8 cellular contexts compared by ENCODE assay signal in the genomic region with DNA sequence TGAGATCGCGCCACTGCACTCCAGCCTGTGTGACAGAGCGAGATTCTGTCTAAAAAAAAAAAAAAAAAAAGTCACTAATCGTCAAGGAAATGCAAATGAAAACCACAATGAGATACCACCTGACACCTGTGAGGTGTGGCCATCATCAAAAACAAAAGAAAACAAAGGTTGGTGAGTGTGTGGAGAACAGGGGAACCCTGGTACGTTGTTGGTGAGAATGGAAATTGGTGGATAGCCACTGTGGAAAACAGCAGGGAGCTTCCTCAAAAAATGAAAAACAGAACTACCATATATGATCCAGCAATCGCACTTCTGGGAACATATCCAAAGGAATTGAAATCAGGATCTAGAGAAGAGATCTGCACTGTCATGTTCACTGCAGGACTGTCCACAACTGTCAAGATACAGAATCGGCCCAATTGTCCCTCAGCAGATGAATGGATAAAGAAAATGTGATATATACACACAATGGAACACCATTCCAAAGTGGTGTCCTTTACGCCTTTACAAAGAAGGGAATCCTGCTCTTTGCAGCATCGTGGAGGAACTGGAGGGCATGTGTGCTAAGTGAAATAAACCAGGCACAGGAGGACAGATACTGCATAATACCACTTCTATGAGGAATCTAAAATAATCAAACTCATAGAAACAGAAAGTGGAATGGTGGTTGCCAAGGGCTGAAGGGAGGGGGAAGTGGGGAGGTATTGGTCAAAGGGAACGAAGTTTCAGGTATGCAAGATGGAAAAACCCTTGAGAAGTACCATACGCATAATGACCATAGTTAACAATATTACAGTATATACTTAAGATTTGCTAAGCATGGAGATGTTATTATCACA.
DNase-seq lines count a peak whose midpoint lies in the region; ATAC-seq and TF ChIP-seq lines count a peak whose summit lies in the region.
"Had no signal": no experiment of that assay in that cellular context is flagged by ENCODE, and none has a peak within 500 bp of the region (broad histone marks: within the 10 kb centered on the region; RNA-seq: fewer than 3 reads in every experiment).

No MANE protein-coding gene starts in this region.

- H3K4ac ChIP-seq in trophoblast cell (ENCODE audit: low read depth, low read length) = peak overlapping the region; percentile 44

- in situ Hi-C loops in GM23248 (cut with MboI) = no loop called here

- 62% methylated on average over 11 of the region's 11 CpGs for WGBS in SK-N-SH (ENCODE audit: low lambda C conversion rate)
- WGBS in trophoblast cell (ENCODE audit: extremely low coverage, insufficient coverage, insufficient read length) = no CpG with 5 or more reads among the region's 11 CpGs
- 59 to 60% methylated on average over 10 to 11 of the region's 11 CpGs for WGBS in GM23248 (ENCODE audit: low coverage in 1 of 2, low lambda C conversion rate in 2 of 2, missing lambda C conversion rate in 2 of 2), 2 experiments

- peak overlapping the region; percentile 91 for H2BK120ac ChIP-seq in trophoblast cell (ENCODE audit: insufficient read depth, low read length, poor library complexity)

- H3K18ac ChIP-seq in trophoblast cell (ENCODE audit: low read length) = peak overlapping the region; percentile 3

- H4K91ac ChIP-seq in trophoblast cell (ENCODE audit: low read depth, low read length) = peak overlapping the region; percentile 98

- H4K8ac ChIP-seq in trophoblast cell (ENCODE audit: low read depth, low read length) = peak overlapping the region; percentile 11

- no peak overlapping the region for H3K4me3 ChIP-seq in SK-N-SH (ENCODE audit: low read depth in 2 of 2, low read length in 1 of 2)
- H3K4me3 ChIP-seq in trophoblast cell (ENCODE audit: low read depth, low read length) = no peak overlapping the region
- H3K4me3 ChIP-seq in GM23248 = no peak overlapping the region

- POLR2A ChIA-PET in SK-N-SH (lab: Yijun Ruan, JAX) = no interaction called here

- peaks cover 6 to 11% of the 10 kb centered on the region in 2 experiments; a peak in 3 of 4 replicates for H3K4me1 ChIP-seq in SK-N-SH (ENCODE audit: control insufficient read depth in 1 of 2, insufficient read depth in 2 of 2, low read depth in 1 of 2, low read length in 1 of 2)
- peaks cover 33 to 59% of the 10 kb centered on the region in 2 experiments for H3K4me1 ChIP-seq in trophoblast cell (ENCODE audit: control insufficient read depth in 1 of 2, insufficient read depth in 2 of 2, low read length in 2 of 2)
- H3K4me1 ChIP-seq in GM23248 (ENCODE audit: insufficient read depth) = peaks cover 10% of the 10 kb centered on the region

- no peaks in the 10 kb centered on the region for H3K9me2 ChIP-seq in SK-N-SH
- H3K9me2 ChIP-seq in GM23248 (ENCODE audit: insufficient read depth) = no peaks in the 10 kb centered on the region

- no peak for TF ChIP-seq RAD21 in SK-N-SH (IDR thresholded peaks at IDR 0.05; ENCODE audit: low read length)

- H3K9ac ChIP-seq in SK-N-SH (no peak overlapping the region), trophoblast cell (ENCODE audit: low read length) (no peak overlapping the region), GM23248 (no peak overlapping the region)

- TF ChIP-seq CTCF in SK-N-SH (IDR thresholded peaks at IDR 0.05) = no peak

- H3K36me3 ChIP-seq in SK-N-SH (replicated peaks in 1 of 2; ENCODE audit: control insufficient read depth in 1 of 2, insufficient read depth in 2 of 2, low read length in 1 of 2) (no peaks in the 10 kb centered on the region), trophoblast cell (ENCODE audit: control insufficient read depth in 1 of 2, insufficient read depth in 2 of 2, low read length in 2 of 2) (peaks cover 0 to 2% of the 10 kb centered on the region in 2 experiments), GM23248 (ENCODE audit: low read depth) (no peaks in the 10 kb centered on the region)

- H2BK5ac ChIP-seq in trophoblast cell (ENCODE audit: low read depth, low read length, poor library complexity) = peak overlapping the region; percentile 85

- no peaks in the 10 kb centered on the region for H4K20me1 ChIP-seq in SK-N-SH (ENCODE audit: insufficient read depth)
- no peaks in the 10 kb centered on the region for H4K20me1 ChIP-seq in GM23248 (ENCODE audit: insufficient read depth)

- H3K79me2 ChIP-seq in SK-N-SH (ENCODE audit: insufficient read depth) (no peaks in the 10 kb centered on the region), trophoblast cell (ENCODE audit: control insufficient read depth, insufficient read depth, low read length, poor library complexity) (peaks cover 6% of the 10 kb centered on the region), GM23248 (ENCODE audit: insufficient read depth) (no peaks in the 10 kb centered on the region)

- H3K27me3 ChIP-seq in SK-N-SH (ENCODE audit: insufficient read depth) (no peaks in the 10 kb centered on the region), trophoblast cell (ENCODE audit: insufficient read depth, low read length) (no peaks in the 10 kb centered on the region), GM23248 (replicated peaks; ENCODE audit: insufficient read depth) (no peaks in the 10 kb centered on the region)

- intact Hi-C loops in Right ventricle myocardium superior (cut with DNase I) = no loop called here

- H3K4me2 ChIP-seq in SK-N-SH = no peak overlapping the region
- no peak overlapping the region for H3K4me2 ChIP-seq in trophoblast cell (ENCODE audit: low read length)
- no peak overlapping the region for H3K4me2 ChIP-seq in GM23248 (ENCODE audit: unreplicated experiment)

- H3K79me1 ChIP-seq in trophoblast cell (ENCODE audit: low read length) = peaks cover 73% of the 10 kb centered on the region

- H3K14ac ChIP-seq in trophoblast cell (ENCODE audit: low read length) = peak overlapping the region; percentile 86

- peak overlapping the region; percentile 67 for H2BK12ac ChIP-seq in trophoblast cell (ENCODE audit: low read length)

- H2AK5ac ChIP-seq in trophoblast cell (ENCODE audit: low read length) = peak overlapping the region; percentile 11

- H2AFZ ChIP-seq in SK-N-SH (ENCODE audit: low read depth) = no peak overlapping the region; the same call in 1 of the 2 replicates
- no peak overlapping the region for H2AFZ ChIP-seq in trophoblast cell (ENCODE audit: insufficient read depth, low read length, poor library complexity)
- no peak overlapping the region for H2AFZ ChIP-seq in GM23248

- CTCF ChIA-PET in SK-N-SH (lab: Yijun Ruan, JAX) = interaction anchor here (1.0 to 2.8 kb wide), 4 partner anchors 14 to 312 kb away, joined by 3 to 9 read pairs (median 8); no protein-coding TSS in a partner anchor

- H3K9me3 ChIP-seq in SK-N-SH = no peaks in the 10 kb centered on the region
- H3K9me3 ChIP-seq in trophoblast cell (ENCODE audit: insufficient read depth, low read depth, low read length) = no peaks in the 10 kb centered on the region
- no peaks in the 10 kb centered on the region for H3K9me3 ChIP-seq in GM23248 (ENCODE audit: low read depth)

- H3F3A ChIP-seq in SK-N-SH (replicated peaks; ENCODE audit: insufficient read depth) (no peaks in the 10 kb centered on the region), GM23248 (ENCODE audit: insufficient read depth) (no peaks in the 10 kb centered on the region; the same call in none of the 2 replicates)

- no peak overlapping the region for H4K12ac ChIP-seq in trophoblast cell (ENCODE audit: low read depth, low read length)

- DNase-seq in SK-N-SH = no peak
- peak in 1 of 2 donors; percentile 24 for DNase-seq in trophoblast cell
- no peak for DNase-seq in Right ventricle myocardium superior
- DNase-seq in stimulated activated CD4-positive, alpha-beta T cell treated with anti-CD3 and anti-CD28 coated beads, Interleukin-4, amount 100 ng/mL, for 24 hours = no peak
- no peak for DNase-seq in GM23248

- ATAC-seq in GM19025 (IDR thresholded peaks at IDR 0.05; ENCODE audit: low read depth, unreplicated experiment) (peak; percentile 60), HG02763 (IDR thresholded peaks at IDR 0.05; ENCODE audit: unreplicated experiment) (peak; percentile 51), Right ventricle myocardium superior (ENCODE audit: poor library complexity) (no peak)

- no peak; a peak in 1 of 4 replicates for TF ChIP-seq EP300 in SK-N-SH (IDR thresholded peaks at IDR 0.05; ENCODE audit: borderline replicate concordance in 1 of 2, low read depth in 1 of 2, low read length in 1 of 2)

- no peak overlapping the region for H3K23ac ChIP-seq in trophoblast cell (ENCODE audit: low read length)

- H3K27ac ChIP-seq in SK-N-SH (ENCODE audit: low read depth in 2 of 2, low read length in 1 of 2) (peak overlapping the region in 1 of 2 experiments; percentile 18; a peak in 2 of 4 replicates), trophoblast cell (ENCODE audit: low read depth, low read length) (peak overlapping the region; percentile 99), GM23248 (no peak overlapping the region)
- H3K27ac ChIP-seq: HL-60 had no signal

TF ChIP-seq in SK-N-SH, 30 proteins besides CTCF, POLR2A, EP300 and RAD21 (continues in another document):
- TF ChIP-seq RFX5 (IDR thresholded peaks at IDR 0.05; ENCODE audit: low read length) (no peak), FOXJ3 (CRISPR knock-in tag; IDR thresholded peaks at IDR 0.05) (peak; percentile 61; the same call in 1 of the 2 replicates), RCOR1 (IDR thresholded peaks at IDR 0.05; ENCODE audit: low read length) (peak; percentile 64), GATA2 (CRISPR knock-in tag; IDR thresholded peaks at IDR 0.05) (peak; percentile 75), YY1 (IDR thresholded peaks at IDR 0.05; ENCODE audit: low read depth) (no peak), MXI1 (IDR thresholded peaks at IDR 0.05; ENCODE audit: low read depth, low read length) (peak; percentile 65; the same call in 1 of the 2 replicates), ELF1 (IDR thresholded peaks at IDR 0.05) (no peak)
- TF ChIP-seq, protein P1, sequence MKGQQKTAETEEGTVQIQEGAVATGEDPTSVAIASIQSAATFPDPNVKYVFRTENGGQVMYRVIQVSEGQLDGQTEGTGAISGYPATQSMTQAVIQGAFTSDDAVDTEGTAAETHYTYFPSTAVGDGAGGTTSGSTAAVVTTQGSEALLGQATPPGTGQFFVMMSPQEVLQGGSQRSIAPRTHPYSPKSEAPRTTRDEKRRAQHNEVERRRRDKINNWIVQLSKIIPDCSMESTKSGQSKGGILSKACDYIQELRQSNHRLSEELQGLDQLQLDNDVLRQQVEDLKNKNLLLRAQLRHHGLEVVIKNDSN (IDR thresholded peaks at IDR 0.05; ENCODE audit: borderline replicate concordance, low read depth) = no peak
